ENCODE assay signal across 17 cellular contexts in the genomic region with DNA sequence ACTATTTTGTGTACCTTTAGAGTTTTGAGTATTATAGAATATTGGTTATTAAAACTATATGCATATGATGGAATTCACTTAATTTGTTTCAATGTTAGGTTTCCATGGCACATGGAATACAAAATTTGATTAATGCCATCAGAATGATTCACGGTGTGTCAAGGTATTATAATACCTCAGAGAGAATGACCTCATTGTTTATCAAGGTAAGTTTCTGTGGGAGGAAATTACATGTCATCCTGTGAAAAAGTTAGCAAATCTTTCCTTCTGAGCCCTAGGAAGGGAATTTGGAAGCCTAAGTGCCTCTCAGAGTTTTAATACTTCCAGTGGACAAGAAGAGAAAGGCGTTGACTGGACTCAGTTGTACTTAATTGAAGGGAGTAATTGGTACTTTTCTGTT. TPM values are rescaled to one million over a fixed set of nuclear protein-coding genes. Genes with fewer than 3 reads are reported as not detected.
DNase-seq lines count a peak whose midpoint lies in the region; FAIRE-seq and TF ChIP-seq lines count a peak whose summit lies in the region.
"Had no signal": no experiment of that assay in that cellular context is flagged by ENCODE, and none has a peak within 500 bp of the region (broad histone marks: within the 10 kb centered on the region; RNA-seq: fewer than 3 reads in every experiment).

No MANE protein-coding gene starts in this region.

- no peaks in the 10 kb centered on the region for H3K36me3 Mint-ChIP-seq in activated naive CD4-positive, alpha-beta T cell treated with anti-CD3 and anti-CD28 coated beads for 36 hours (ENCODE audit: low read depth)
- no peaks in the 10 kb centered on the region for H3K36me3 Mint-ChIP-seq in activated naive CD4-positive, alpha-beta T cell treated with anti-CD3 and anti-CD28 coated beads, Interleukin-2, amount 10 ng/mL, durations not matched to agents 7 days and 5 days
- H3K36me3 Mint-ChIP-seq: neural progenitor cell had no signal

- TF ChIP-seq EP300 in suprapubic skin (IDR thresholded peaks at IDR 0.05), result no peak

- no peak for TF ChIP-seq CTCF in RWPE1 (conservative IDR thresholded peaks at IDR 0.05; ENCODE audit: low read depth)
- no peak for TF ChIP-seq CTCF in suprapubic skin (IDR thresholded peaks at IDR 0.05)
- TF ChIP-seq CTCF in GM10266 (IDR thresholded peaks at IDR 0.05; ENCODE audit: control insufficient read depth, insufficient read depth, low read depth, missing control alignments), result no peak

- CTCF ChIA-PET in activated naive CD4-positive, alpha-beta T cell treated with anti-CD3 and anti-CD28 coated beads for 36 hours (lab: Charles Lee), result no interaction called here
- CTCF ChIA-PET in activated naive CD4-positive, alpha-beta T cell treated with anti-CD3 and anti-CD28 coated beads, Interleukin-2, amount 10 ng/mL, durations not matched to agents 7 days and 5 days (lab: Charles Lee), result no interaction called here
- CTCF ChIA-PET in RWPE1 (lab: Yijun Ruan, JAX), result interaction anchor here (0.6 kb wide), 1 partner anchor 55 kb away, joined by 3 read pairs; no protein-coding TSS in a partner anchor

- H3K4me3 Mint-ChIP-seq in activated naive CD4-positive, alpha-beta T cell treated with anti-CD3 and anti-CD28 coated beads for 36 hours, result no peak overlapping the region
- no peak overlapping the region for H3K4me3 Mint-ChIP-seq in activated naive CD4-positive, alpha-beta T cell treated with anti-CD3 and anti-CD28 coated beads, Interleukin-2, amount 10 ng/mL, durations not matched to agents 7 days and 5 days
- H3K4me3 Mint-ChIP-seq: CD8-positive, alpha-beta memory T cell; H9; neural progenitor cell had no signal

- no peaks in the 10 kb centered on the region for H3K9me3 Mint-ChIP-seq in activated naive CD4-positive, alpha-beta T cell treated with anti-CD3 and anti-CD28 coated beads for 36 hours
- H3K9me3 Mint-ChIP-seq in activated naive CD4-positive, alpha-beta T cell treated with anti-CD3 and anti-CD28 coated beads, Interleukin-2, amount 10 ng/mL, durations not matched to agents 7 days and 5 days, result no peaks in the 10 kb centered on the region

- H3K36me3 ChIP-seq in suprapubic skin, result no peaks in the 10 kb centered on the region
- H3K36me3 ChIP-seq: heart left ventricle, neural progenitor cell, vagina, WERI-Rb-1 had no signal

- H3K27ac ChIP-seq in RWPE1 (no peak overlapping the region), suprapubic skin (peak overlapping the region; percentile 27)
- H3K27ac ChIP-seq: heart left ventricle, neural progenitor cell, vagina, WERI-Rb-1 had no signal

- H3K27me3 ChIP-seq in suprapubic skin, result no peaks in the 10 kb centered on the region
- H3K27me3 ChIP-seq: neural progenitor cell, vagina had no signal

- H3K4me1 Mint-ChIP-seq in activated naive CD4-positive, alpha-beta T cell treated with anti-CD3 and anti-CD28 coated beads for 36 hours (ENCODE audit: low read depth), result peaks cover 38% of the 10 kb centered on the region
- no peaks in the 10 kb centered on the region for H3K4me1 Mint-ChIP-seq in activated naive CD4-positive, alpha-beta T cell treated with anti-CD3 and anti-CD28 coated beads, Interleukin-2, amount 10 ng/mL, durations not matched to agents 7 days and 5 days
- H3K4me1 Mint-ChIP-seq: CD8-positive, alpha-beta memory T cell; H9; neural progenitor cell had no signal

- POLR2A ChIA-PET in RWPE1 (lab: Yijun Ruan, JAX; ENCODE audit: low non-redundant PET), result no interaction called here

- H3K27me3 Mint-ChIP-seq in activated naive CD4-positive, alpha-beta T cell treated with anti-CD3 and anti-CD28 coated beads for 36 hours (ENCODE audit: low read depth), result peaks cover 2% of the 10 kb centered on the region
- H3K27me3 Mint-ChIP-seq in activated naive CD4-positive, alpha-beta T cell treated with anti-CD3 and anti-CD28 coated beads, Interleukin-2, amount 10 ng/mL, durations not matched to agents 7 days and 5 days, result no peaks in the 10 kb centered on the region

- no peaks in the 10 kb centered on the region for H3K4me1 ChIP-seq in suprapubic skin
- H3K4me1 ChIP-seq: heart left ventricle, neural progenitor cell, vagina had no signal

- no peak for TF ChIP-seq POLR2A in suprapubic skin (IDR thresholded peaks at IDR 0.05)

- H3K27ac Mint-ChIP-seq in activated naive CD4-positive, alpha-beta T cell treated with anti-CD3 and anti-CD28 coated beads for 36 hours, result peak overlapping the region; percentile 84
- no peak overlapping the region for H3K27ac Mint-ChIP-seq in activated naive CD4-positive, alpha-beta T cell treated with anti-CD3 and anti-CD28 coated beads, Interleukin-2, amount 10 ng/mL, durations not matched to agents 7 days and 5 days
- H3K27ac Mint-ChIP-seq: CD8-positive, alpha-beta memory T cell; H9; neural progenitor cell had no signal

- H3K9me3 ChIP-seq in suprapubic skin, result no peaks in the 10 kb centered on the region
- H3K9me3 ChIP-seq: vagina had no signal

- no peak overlapping the region for H3K4me3 ChIP-seq in suprapubic skin
- H3K4me3 ChIP-seq: heart left ventricle, neural progenitor cell, vagina had no signal

- no peak for DNase-seq in activated naive CD4-positive, alpha-beta T cell treated with anti-CD3 and anti-CD28 coated beads for 36 hours
- no peak for DNase-seq in activated naive CD4-positive, alpha-beta T cell treated with anti-CD3 and anti-CD28 coated beads, Interleukin-2, amount 10 ng/mL, durations not matched to agents 7 days and 5 days
- DNase-seq in RWPE1 (ENCODE audit: low spot score), result peak; percentile 85
- no peak for DNase-seq in suprapubic skin (ENCODE audit: low spot score in 2 of 2)
- DNase-seq in Ammon's horn (ENCODE audit: low spot score), result no peak
- no peak for DNase-seq in NCI-H748 treated with DMSO at 0.1 percent for 48 hours (lab: John Stamatoyannopoulos, UW)
- no peak for DNase-seq in GM10266 (ENCODE audit: extremely low spot score)
- DNase-seq: CD8-positive, alpha-beta memory T cell; H9; heart left ventricle; NCI-H1436; SHP77 treated with DMSO at 0.1 percent for 48 hours; WERI-Rb-1 had no signal

- WGBS in suprapubic skin, result 65% methylated on average over 2 of the region's 2 CpGs

- FAIRE-seq in islet of Langerhans (lab: Jason Lieb, UNC), result peak; percentile 75

- intact Hi-C loops in activated naive CD4-positive, alpha-beta T cell treated with anti-CD3 and anti-CD28 coated beads for 36 hours (cut with micrococcal nuclease), result loop anchor here (2.0 kb wide), 1 partner anchor 13 kb away; no protein-coding TSS in a partner anchor

RNA-seq across cellular contexts. Expression of a gene that starts 40.8 kb away (rescaled TPM):
- under 1 TPM; 0.07 to 0.15 TPM for total RNA-seq in activated naive CD4-positive, alpha-beta T cell treated with anti-CD3 and anti-CD28 coated beads for 36 hours
- total RNA-seq in suprapubic skin, result under 1 TPM in 3 of 4 donors, not detected in 1; 0.04 to 0.23 (median 0.08) TPM
- total RNA-seq: dermis microvascular lymphatic vessel endothelial cell, H9, vagina had no signal

RNA-seq across cellular contexts. Expression of a gene that starts 52.9 kb away (rescaled TPM):
- total RNA-seq in activated naive CD4-positive, alpha-beta T cell treated with anti-CD3 and anti-CD28 coated beads for 36 hours, result 100 to 1,000 TPM; 137 to 144 TPM
- total RNA-seq in suprapubic skin, result 100 to 1,000 TPM in 1 of 4 donors, 10 to 100 TPM in 3; 43.5 to 124 (median 80.7) TPM
